In genomic region chr16:81446318-81447275, GRCh38 we compare ENCODE assay signal across 1 cellular context.
A peak's percentile ranks its signal among the peaks of the same experiment; 100 is the strongest.
TF ChIP-seq lines count a peak whose summit lies in the region.

No MANE protein-coding gene starts in this region.

TF ChIP-seq in HepG2, 621 proteins besides CTCF, POLR2A, EP300 and RAD21 (continued from another document and continues in another):
- peak; percentile 65; the same call in 1 of the 2 replicates for TF ChIP-seq ATF6 (CRISPR knock-in tag; conservative IDR thresholded peaks at IDR 0.05)
- TF ChIP-seq, protein P1, sequence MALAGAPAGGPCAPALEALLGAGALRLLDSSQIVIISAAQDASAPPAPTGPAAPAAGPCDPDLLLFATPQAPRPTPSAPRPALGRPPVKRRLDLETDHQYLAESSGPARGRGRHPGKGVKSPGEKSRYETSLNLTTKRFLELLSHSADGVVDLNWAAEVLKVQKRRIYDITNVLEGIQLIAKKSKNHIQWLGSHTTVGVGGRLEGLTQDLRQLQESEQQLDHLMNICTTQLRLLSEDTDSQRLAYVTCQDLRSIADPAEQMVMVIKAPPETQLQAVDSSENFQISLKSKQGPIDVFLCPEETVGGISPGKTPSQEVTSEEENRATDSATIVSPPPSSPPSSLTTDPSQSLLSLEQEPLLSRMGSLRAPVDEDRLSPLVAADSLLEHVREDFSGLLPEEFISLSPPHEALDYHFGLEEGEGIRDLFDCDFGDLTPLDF (CRISPR knock-in tag; IDR thresholded peaks at IDR 0.05): no peak
- TF ChIP-seq KAT2B (IDR thresholded peaks at IDR 0.05; ENCODE audit: borderline replicate concordance, low read depth, low read length): no peak
- no peak for TF ChIP-seq GLI4 (CRISPR knock-in tag; IDR thresholded peaks at IDR 0.05; ENCODE audit: borderline replicate concordance)
- no peak for TF ChIP-seq RFX3 (CRISPR knock-in tag; IDR thresholded peaks at IDR 0.05)
- no peak for TF ChIP-seq CSRNP2 (CRISPR knock-in tag; conservative IDR thresholded peaks at IDR 0.05; ENCODE audit: low read depth)
- no peak for TF ChIP-seq FOXM1 (CRISPR knock-in tag; IDR thresholded peaks at IDR 0.05)
- 0 out of 2 replicates have a peak, but pooled peaks have one; percentile 40 for TF ChIP-seq ZNF431 (CRISPR knock-in tag; IDR thresholded peaks at IDR 0.05; ENCODE audit: borderline replicate concordance, low read depth)
- peak; percentile 16; the same call in 1 of the 2 replicates for TF ChIP-seq HOXA5 (CRISPR knock-in tag; IDR thresholded peaks at IDR 0.05)
- TF ChIP-seq ZNF773 (CRISPR knock-in tag; IDR thresholded peaks at IDR 0.05; ENCODE audit: borderline replicate concordance): no peak
- no peak for TF ChIP-seq ZNF513 (CRISPR knock-in tag; conservative IDR thresholded peaks at IDR 0.05)
- peak; percentile 22; the same call in 1 of the 2 replicates for TF ChIP-seq NFYC (CRISPR knock-in tag; IDR thresholded peaks at IDR 0.05)
- TF ChIP-seq, protein P2, sequence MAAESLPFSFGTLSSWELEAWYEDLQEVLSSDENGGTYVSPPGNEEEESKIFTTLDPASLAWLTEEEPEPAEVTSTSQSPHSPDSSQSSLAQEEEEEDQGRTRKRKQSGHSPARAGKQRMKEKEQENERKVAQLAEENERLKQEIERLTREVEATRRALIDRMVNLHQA (CRISPR knock-in tag; IDR thresholded peaks at IDR 0.05): no peak
- TF ChIP-seq PHF21A (CRISPR knock-in tag; IDR thresholded peaks at IDR 0.05): no peak
- TF ChIP-seq ZNF20 (CRISPR knock-in tag; IDR thresholded peaks at IDR 0.05): no peak
- no peak for TF ChIP-seq SP2 (CRISPR knock-in tag; IDR thresholded peaks at IDR 0.05)
- TF ChIP-seq ZNF318 (CRISPR knock-in tag; IDR thresholded peaks at IDR 0.05): no peak
- peak; percentile 66; the same call in 1 of the 2 replicates for TF ChIP-seq ZNF121 (CRISPR knock-in tag; IDR thresholded peaks at IDR 0.05)
- no peak for TF ChIP-seq ZNF549 (CRISPR knock-in tag; IDR thresholded peaks at IDR 0.05)
- TF ChIP-seq KLF12 (CRISPR knock-in tag; IDR thresholded peaks at IDR 0.05; ENCODE audit: borderline replicate concordance): no peak
- TF ChIP-seq BCL6 (CRISPR knock-in tag; IDR thresholded peaks at IDR 0.05): peak; percentile 7; the same call in 1 of the 2 replicates
- TF ChIP-seq REST (IDR thresholded peaks at IDR 0.05; ENCODE audit: borderline replicate concordance in 1 of 2, low read depth in 1 of 2, low read length in 2 of 2): no peak
- peak; percentile 74 for TF ChIP-seq U2AF1 (optimal IDR thresholded peaks at IDR 0.05; ENCODE audit: low read depth, low read length)
- no peak for TF ChIP-seq PRDM4 (CRISPR knock-in tag; IDR thresholded peaks at IDR 0.05; ENCODE audit: borderline replicate concordance)
- no peak for TF ChIP-seq PHF5A (CRISPR knock-in tag; IDR thresholded peaks at IDR 0.05; ENCODE audit: low read depth, unreplicated experiment)
- TF ChIP-seq ZNF280D (CRISPR knock-in tag; IDR thresholded peaks at IDR 0.05): no peak
- no peak for TF ChIP-seq HOXD1 (CRISPR knock-in tag; IDR thresholded peaks at IDR 0.05)
- TF ChIP-seq MAX (IDR thresholded peaks at IDR 0.05): peak; percentile 43; the same call in 1 of the 2 replicates
- 0 out of 2 replicates have a peak, but pooled peaks have one; percentile 35 for TF ChIP-seq ZNF558 (CRISPR knock-in tag; IDR thresholded peaks at IDR 0.05; ENCODE audit: borderline replicate concordance)
